In genomic region chr20:61523145-61523544, GRCh38 we compare ENCODE assay signal across 2 cellular contexts.
TF ChIP-seq lines count a peak whose summit lies in the region.

No MANE protein-coding gene starts in this region.

TF ChIP-seq in H1, 55 proteins besides CTCF, POLR2A, EP300 and RAD21:
- TF ChIP-seq RBBP5 (IDR thresholded peaks at IDR 0.05; ENCODE audit: borderline replicate concordance, low read depth, low read length) (no peak), YY1 (IDR thresholded peaks at IDR 0.05; ENCODE audit: low read depth, low read length) (no peak), TBP (IDR thresholded peaks at IDR 0.05; ENCODE audit: low read depth, low read length) (no peak), SP2 (IDR thresholded peaks at IDR 0.05; ENCODE audit: low read length) (no peak), TCF12 (IDR thresholded peaks at IDR 0.05; ENCODE audit: low read depth, low read length) (no peak), SP4 (IDR thresholded peaks at IDR 0.05; ENCODE audit: low read length) (no peak), HDAC6 (IDR thresholded peaks at IDR 0.05; ENCODE audit: low read depth, low read length) (no peak), MAX (IDR thresholded peaks at IDR 0.05) (no peak), SIN3A (conservative IDR thresholded peaks at IDR 0.05 in 1 of 2, IDR thresholded peaks at IDR 0.05 in 1 of 2; ENCODE audit: low read depth in 1 of 2, low read length in 2 of 2) (no peak), CEBPB (IDR thresholded peaks at IDR 0.05; ENCODE audit: low read depth, low read length) (no peak), CHD1 (IDR thresholded peaks at IDR 0.05; ENCODE audit: low read depth, low read length) (no peak), HDAC2 (IDR thresholded peaks at IDR 0.05; ENCODE audit: borderline replicate concordance in 1 of 2, low read depth in 2 of 2, low read length in 2 of 2) (no peak), E2F6 (IDR thresholded peaks at IDR 0.05) (no peak), BACH1 (IDR thresholded peaks at IDR 0.05; ENCODE audit: low read length) (no peak), NANOG (IDR thresholded peaks at IDR 0.05; ENCODE audit: insufficient read depth, low read depth, low read length, poor library complexity, severe bottlenecking) (no peak), GABPA (IDR thresholded peaks at IDR 0.05; ENCODE audit: borderline replicate concordance, insufficient read depth, low read length) (no peak), BRCA1 (IDR thresholded peaks at IDR 0.05; ENCODE audit: low read depth, low read length) (no peak), KDM4A (IDR thresholded peaks at IDR 0.05; ENCODE audit: low read depth, low read length, severe bottlenecking) (no peak), SIX5 (IDR thresholded peaks at IDR 0.05; ENCODE audit: low read depth, low read length) (no peak), BCL11A (IDR thresholded peaks at IDR 0.05; ENCODE audit: low read depth in 2 of 2, low read length in 2 of 2) (no peak)

TF ChIP-seq in HepG2, 621 proteins besides CTCF, POLR2A, EP300 and RAD21:
- TF ChIP-seq MNT (IDR thresholded peaks at IDR 0.05), result peak; percentile 64
- no peak for TF ChIP-seq NFIC (IDR thresholded peaks at IDR 0.05; ENCODE audit: low read length)
- no peak for TF ChIP-seq ZBTB34 (CRISPR knock-in tag; IDR thresholded peaks at IDR 0.05)
